Comparison of ENCODE assay signal across 10 cellular contexts in genomic region chr2:228681426-228681825, GRCh38.
DNase-seq lines count a peak whose midpoint lies in the region; ATAC-seq and TF ChIP-seq lines count a peak whose summit lies in the region.
"Had no signal": no experiment of that assay in that cellular context is flagged by ENCODE, and none has a peak within 500 bp of the region (broad histone marks: within the 10 kb centered on the region; RNA-seq: fewer than 3 reads in every experiment).

No MANE protein-coding gene starts in this region.

- H3K27me3 Mint-ChIP-seq in osteocyte (ENCODE audit: unreplicated experiment): no peaks in the 10 kb centered on the region

- no peak overlapping the region for H3K4me3 Mint-ChIP-seq in osteocyte (ENCODE audit: unreplicated experiment)

- TF ChIP-seq CTCF in osteocyte (IDR thresholded peaks at IDR 0.05): peak; percentile 50
- TF ChIP-seq CTCF in GM20000 (IDR thresholded peaks at IDR 0.05; ENCODE audit: extremely low read depth, missing control alignments): no peak

- no peaks in the 10 kb centered on the region for H3K4me1 Mint-ChIP-seq in osteocyte (ENCODE audit: unreplicated experiment)

- DNase-seq in ELR (ENCODE audit: low read depth) (peak; percentile 81), NCI-H526 treated with DMSO at 0.1 percent for 48 hours (lab: John Stamatoyannopoulos, UW) (peak; percentile 5), fibroblast of gingiva (ENCODE audit: low read depth) (peak; percentile 63), osteocyte (ENCODE audit: extremely low spot score, unreplicated experiment) (no peak), GM20000 (ENCODE audit: low spot score) (no peak), nucleus accumbens (lab: John Stamatoyannopoulos, UW) (no peak)
- no peak for DNase-seq in activated T-cell treated with anti-CD3 and anti-CD28 coated beads, Interleukin-2, amount 50 U/mL, for 48 hours
- DNase-seq: effector memory CD4-positive, alpha-beta T cell; T-helper 2 cell had no signal

- H3K36me3 Mint-ChIP-seq in osteocyte (ENCODE audit: unreplicated experiment): no peaks in the 10 kb centered on the region

- peaks cover 4% of the 10 kb centered on the region for H3K9me3 Mint-ChIP-seq in osteocyte (ENCODE audit: unreplicated experiment)

- no peak overlapping the region for H3K27ac Mint-ChIP-seq in osteocyte (ENCODE audit: unreplicated experiment)

- ATAC-seq in HG03280 (IDR thresholded peaks at IDR 0.05; ENCODE audit: unreplicated experiment): no peak

Comparison
In these comparisons a context has a peak if more than half of its experiments do, and no peak if none do; other contexts are left out.
1. DNase-seq: peak in ELR (single experiment), NCI-H526 treated with DMSO at 0.1 percent for 48 hours (single experiment) and fibroblast of gingiva (single experiment); none in osteocyte (single experiment), GM20000 (single experiment), nucleus accumbens (0 of 56) and activated T-cell treated with anti-CD3 and anti-CD28 coated beads, Interleukin-2, amount 50 U/mL, for 48 hours (0 of 2).